7 cellular contexts compared by ENCODE assay signal in genomic region chr1:147083919-147084272, GRCh38.
DNase-seq lines count a peak whose midpoint lies in the region; ATAC-seq and TF ChIP-seq lines count a peak whose summit lies in the region.

No MANE protein-coding gene starts in this region.

- H3K9me3 ChIP-seq in RWPE2 (ENCODE audit: severe bottlenecking), result peaks cover 8% of the 10 kb centered on the region
- H3K9me3 ChIP-seq in gastrocnemius medialis, result peaks cover 0 to 5% (median 0%) of the 10 kb centered on the region in 3 donors

- ATAC-seq in GM19467 (IDR thresholded peaks at IDR 0.05; ENCODE audit: unreplicated experiment) (peak; percentile 3), RWPE2 (ENCODE audit: low read depth) (no peak), gastrocnemius medialis (no peak), HG03571 (IDR thresholded peaks at IDR 0.05; ENCODE audit: unreplicated experiment) (no peak)

- H3K4me3 ChIP-seq in RWPE2 (ENCODE audit: severe bottlenecking) (peak overlapping the region; percentile 36), fibroblast of mammary gland (ENCODE audit: control insufficient read depth, low read depth, low read length) (peak overlapping the region; percentile 63), gastrocnemius medialis (peak overlapping the region; percentile 41 to 69 (median 56))

- H3K36me3 ChIP-seq in RWPE2 (ENCODE audit: low read depth), result no peaks in the 10 kb centered on the region
- H3K36me3 ChIP-seq in gastrocnemius medialis, result no peaks in the 10 kb centered on the region

- H3K4me1 ChIP-seq in RWPE2 (ENCODE audit: insufficient read depth, poor library complexity, severe bottlenecking) (no peaks in the 10 kb centered on the region), gastrocnemius medialis (peaks cover 0 to 20% of the 10 kb centered on the region in 2 donors)

- intact Hi-C loops in gastrocnemius medialis (cut with DNase I; ENCODE audit: low total_unique reads), result loop anchor here (10.0 kb wide), 1 partner anchor 161 kb away; the partner anchor contains the start of gene CHD1L

- H3K27ac ChIP-seq in RWPE2 (ENCODE audit: poor library complexity, severe bottlenecking) (peak overlapping the region; percentile 38), gastrocnemius medialis (no peak overlapping the region)

- peaks cover 26% of the 10 kb centered on the region for H3K27me3 ChIP-seq in RWPE2 (ENCODE audit: insufficient read depth, poor library complexity, severe bottlenecking)
- H3K27me3 ChIP-seq in gastrocnemius medialis, result peaks cover 35 to 74% (median 56%) of the 10 kb centered on the region in 3 donors

- no peak for DNase-seq in RWPE2 (ENCODE audit: low spot score)
- DNase-seq in fibroblast of mammary gland (ENCODE audit: low read depth), result no peak
- DNase-seq in gastrocnemius medialis, result no peak
- DNase-seq in activated CD4-positive, alpha-beta T cell treated with anti-CD3 and anti-CD28 coated beads, Interleukin-2, amount 50 U/mL, for 48 hours, result no peak
- DNase-seq in NCI-H2029 (lab: John Stamatoyannopoulos, UW), result no peak

- TF ChIP-seq POLR2A in gastrocnemius medialis (IDR thresholded peaks at IDR 0.05), result no peak

- no peak for TF ChIP-seq CTCF in RWPE2 (IDR thresholded peaks at IDR 0.05; ENCODE audit: poor library complexity, severe bottlenecking)
- no peak for TF ChIP-seq CTCF in fibroblast of mammary gland (conservative IDR thresholded peaks at IDR 0.05; ENCODE audit: control insufficient read depth, insufficient read depth, low read depth, low read length)
- no peak for TF ChIP-seq CTCF in gastrocnemius medialis (IDR thresholded peaks at IDR 0.05 in 4 of 5, conservative IDR thresholded peaks at IDR 0.05 in 1 of 5)

- in situ Hi-C loops in gastrocnemius medialis (cut with MboI; ENCODE audit: low sequenced_read_pairs in 4 of 4), result no loop called here
